In the genomic region with DNA sequence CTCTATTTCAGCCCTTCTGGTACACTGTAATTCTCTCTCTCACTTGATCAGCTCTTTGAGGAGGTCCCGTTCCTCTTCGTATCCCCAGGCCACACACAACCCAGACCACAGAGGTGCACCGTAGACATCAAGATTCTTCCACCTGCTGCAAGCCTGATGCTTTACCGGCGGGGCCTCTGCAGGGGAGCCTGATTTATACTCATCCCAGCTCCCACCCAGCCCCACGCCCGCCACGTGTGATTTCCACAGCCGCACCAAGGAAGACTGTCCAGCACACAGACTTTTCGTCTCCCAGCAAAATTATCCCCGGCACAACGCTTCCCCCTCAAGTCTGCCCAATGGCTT, we compare ENCODE assay signal across 8 cellular contexts. TPM values are rescaled to one million over a fixed set of nuclear protein-coding genes. Genes with fewer than 3 reads are reported as not detected.
DNase-seq lines count a peak whose midpoint lies in the region; ATAC-seq, FAIRE-seq and TF ChIP-seq lines count a peak whose summit lies in the region.

No MANE protein-coding gene starts in this region.

- DNase-seq in activated naive CD4-positive, alpha-beta T cell treated with anti-CD3 and anti-CD28 coated beads for 36 hours, result peak; percentile 22
- no peak for DNase-seq in activated naive CD4-positive, alpha-beta T cell treated with anti-CD3 and anti-CD28 coated beads, Interleukin-2, amount 50 U/mL, for 16 hours
- DNase-seq in activated naive CD8-positive, alpha-beta T cell treated with anti-CD3 and anti-CD28 coated beads, Interleukin-2, amount 50 U/mL, for 24 hours, result peak; percentile 18
- DNase-seq in kidney (peak; percentile 57), AG20443 (ENCODE audit: low spot score) (no peak), SKM-1 (lab: John Stamatoyannopoulos, UW; ENCODE audit: unreplicated experiment) (no peak)
- no peak for DNase-seq in stimulated activated effector memory CD8-positive, alpha-beta T cell treated with anti-CD3 and anti-CD28 coated beads, Interleukin-12 subunit alpha, Interleukin-12 subunit beta, amount 100 ng/mL, for 72 hours (ENCODE audit: low spot score in 2 of 2)

- H3K4me3 ChIP-seq in kidney (ENCODE audit: low read length in 2 of 2), result peak overlapping the region; percentile 87 to 92

- ATAC-seq in HG03469 (IDR thresholded peaks at IDR 0.05; ENCODE audit: unreplicated experiment), result peak; percentile 10
- ATAC-seq in activated naive CD8-positive, alpha-beta T cell treated with anti-CD3 and anti-CD28 coated beads, Interleukin-2, amount 50 U/mL, for 24 hours, result no peak
- peak; percentile 5 for ATAC-seq in stimulated activated effector memory CD8-positive, alpha-beta T cell treated with anti-CD3 and anti-CD28 coated beads, Interleukin-12 subunit alpha, Interleukin-12 subunit beta, amount 100 ng/mL, for 72 hours

- no peaks in the 10 kb centered on the region for H3K9me3 ChIP-seq in kidney (ENCODE audit: control insufficient read depth in 1 of 2, low read length in 2 of 2)

- H3K4me3 Mint-ChIP-seq in activated naive CD4-positive, alpha-beta T cell treated with anti-CD3 and anti-CD28 coated beads for 36 hours, result peak overlapping the region; percentile 95
- peak overlapping the region; percentile 88 for H3K4me3 Mint-ChIP-seq in activated naive CD8-positive, alpha-beta T cell treated with anti-CD3 and anti-CD28 coated beads, Interleukin-2, amount 50 U/mL, for 24 hours
- peak overlapping the region; percentile 90 for H3K4me3 Mint-ChIP-seq in stimulated activated effector memory CD8-positive, alpha-beta T cell treated with anti-CD3 and anti-CD28 coated beads, Interleukin-12 subunit alpha, Interleukin-12 subunit beta, amount 100 ng/mL, for 72 hours

- no peak overlapping the region for H3K27ac ChIP-seq in kidney (ENCODE audit: low read depth in 2 of 2, low read length in 2 of 2)

- CTCF ChIA-PET in activated naive CD4-positive, alpha-beta T cell treated with anti-CD3 and anti-CD28 coated beads for 36 hours (lab: Charles Lee), result interaction anchor here (0.6 to 1.7 kb wide), 3 partner anchors 23 to 191 kb away, joined by 3 to 6 read pairs (median 3); no protein-coding TSS in a partner anchor

- peak overlapping the region; percentile 40 for H3K27ac Mint-ChIP-seq in activated naive CD4-positive, alpha-beta T cell treated with anti-CD3 and anti-CD28 coated beads for 36 hours
- H3K27ac Mint-ChIP-seq in activated naive CD8-positive, alpha-beta T cell treated with anti-CD3 and anti-CD28 coated beads, Interleukin-2, amount 50 U/mL, for 24 hours, result peak overlapping the region; percentile 74
- peak overlapping the region; percentile 84 for H3K27ac Mint-ChIP-seq in stimulated activated effector memory CD8-positive, alpha-beta T cell treated with anti-CD3 and anti-CD28 coated beads, Interleukin-12 subunit alpha, Interleukin-12 subunit beta, amount 100 ng/mL, for 72 hours

- H3K4me1 ChIP-seq in kidney (ENCODE audit: control insufficient read depth in 1 of 2, insufficient read depth in 1 of 2, low read depth in 1 of 2, low read length in 2 of 2), result peaks cover 0 to 5% of the 10 kb centered on the region in 2 donors

- H3K36me3 Mint-ChIP-seq in activated naive CD4-positive, alpha-beta T cell treated with anti-CD3 and anti-CD28 coated beads for 36 hours (ENCODE audit: low read depth), result no peaks in the 10 kb centered on the region
- peaks cover 8% of the 10 kb centered on the region for H3K36me3 Mint-ChIP-seq in activated naive CD8-positive, alpha-beta T cell treated with anti-CD3 and anti-CD28 coated beads, Interleukin-2, amount 50 U/mL, for 24 hours (ENCODE audit: low read depth)
- H3K36me3 Mint-ChIP-seq in stimulated activated effector memory CD8-positive, alpha-beta T cell treated with anti-CD3 and anti-CD28 coated beads, Interleukin-12 subunit alpha, Interleukin-12 subunit beta, amount 100 ng/mL, for 72 hours, result no peaks in the 10 kb centered on the region

- intact Hi-C loops in activated naive CD4-positive, alpha-beta T cell treated with anti-CD3 and anti-CD28 coated beads for 36 hours (cut with micrococcal nuclease), result loop anchor here (2.0 kb wide), 1 partner anchor 424 kb away; the partner anchor contains the start of gene AHCTF1
- intact Hi-C loops in kidney (cut with DNase I), result no loop called here

- TF ChIP-seq CTCF in kidney (IDR thresholded peaks at IDR 0.05; ENCODE audit: borderline replicate concordance, extremely low read depth, insufficient read depth), result no peak

- H3K27me3 Mint-ChIP-seq in activated naive CD4-positive, alpha-beta T cell treated with anti-CD3 and anti-CD28 coated beads for 36 hours (ENCODE audit: low read depth), result no peaks in the 10 kb centered on the region
- H3K27me3 Mint-ChIP-seq in activated naive CD8-positive, alpha-beta T cell treated with anti-CD3 and anti-CD28 coated beads, Interleukin-2, amount 50 U/mL, for 24 hours, result no peaks in the 10 kb centered on the region

- FAIRE-seq in kidney (lab: Jason Lieb, UNC), result no peak

- H3K36me3 ChIP-seq in kidney (ENCODE audit: control insufficient read depth in 1 of 2, insufficient read depth in 2 of 2, low read length in 2 of 2), result no peaks in the 10 kb centered on the region

- peak overlapping the region; percentile 23 to 55 for H3K9ac ChIP-seq in kidney (ENCODE audit: low read length in 2 of 2)

- no peaks in the 10 kb centered on the region for H3K9me3 Mint-ChIP-seq in activated naive CD4-positive, alpha-beta T cell treated with anti-CD3 and anti-CD28 coated beads for 36 hours
- no peaks in the 10 kb centered on the region for H3K9me3 Mint-ChIP-seq in activated naive CD8-positive, alpha-beta T cell treated with anti-CD3 and anti-CD28 coated beads, Interleukin-2, amount 50 U/mL, for 24 hours
- no peaks in the 10 kb centered on the region for H3K9me3 Mint-ChIP-seq in stimulated activated effector memory CD8-positive, alpha-beta T cell treated with anti-CD3 and anti-CD28 coated beads, Interleukin-12 subunit alpha, Interleukin-12 subunit beta, amount 100 ng/mL, for 72 hours

- peaks cover 15% of the 10 kb centered on the region for H3K4me1 Mint-ChIP-seq in activated naive CD4-positive, alpha-beta T cell treated with anti-CD3 and anti-CD28 coated beads for 36 hours (ENCODE audit: low read depth)
- peaks cover 25% of the 10 kb centered on the region for H3K4me1 Mint-ChIP-seq in activated naive CD8-positive, alpha-beta T cell treated with anti-CD3 and anti-CD28 coated beads, Interleukin-2, amount 50 U/mL, for 24 hours
- H3K4me1 Mint-ChIP-seq in stimulated activated effector memory CD8-positive, alpha-beta T cell treated with anti-CD3 and anti-CD28 coated beads, Interleukin-12 subunit alpha, Interleukin-12 subunit beta, amount 100 ng/mL, for 72 hours, result peaks cover 35% of the 10 kb centered on the region

RNA-seq across cellular contexts. Expression of gene SMYD3, which starts 0.7 kb away (rescaled TPM):
- 10 to 100 TPM; 21.3 to 21.4 TPM for total RNA-seq in activated naive CD4-positive, alpha-beta T cell treated with anti-CD3 and anti-CD28 coated beads for 36 hours
- total RNA-seq in kidney, result 23.9 TPM
- 23.3 TPM for polyA plus RNA-seq in kidney (ENCODE audit: insufficient read depth, low read depth, low replicate concordance)

RNA-seq across cellular contexts. Expression of gene TFB2M, which starts 59.6 kb away (rescaled TPM):
- total RNA-seq in activated naive CD4-positive, alpha-beta T cell treated with anti-CD3 and anti-CD28 coated beads for 36 hours, result 10 to 100 TPM; 10.8 to 11.1 TPM
- total RNA-seq in kidney, result 10.8 TPM
- 14.7 TPM for polyA plus RNA-seq in kidney (ENCODE audit: insufficient read depth, low read depth, low replicate concordance)

RNA-seq across cellular contexts. Expression of gene CNST, which starts 59.8 kb away (rescaled TPM):
- total RNA-seq in activated naive CD4-positive, alpha-beta T cell treated with anti-CD3 and anti-CD28 coated beads for 36 hours, result 10 to 100 TPM; 22.1 to 25.3 TPM
- total RNA-seq in kidney, result 24.1 TPM
- 5.6 TPM for polyA plus RNA-seq in kidney (ENCODE audit: insufficient read depth, low read depth, low replicate concordance)

Comparison
In these comparisons a context has a peak if more than half of its experiments do, and no peak if none do; other contexts are left out.
1. DNase-seq: peak in activated naive CD4-positive, alpha-beta T cell treated with anti-CD3 and anti-CD28 coated beads for 36 hours (single experiment), activated naive CD8-positive, alpha-beta T cell treated with anti-CD3 and anti-CD28 coated beads, Interleukin-2, amount 50 U/mL, for 24 hours (single experiment) and kidney (single experiment); none in activated naive CD4-positive, alpha-beta T cell treated with anti-CD3 and anti-CD28 coated beads, Interleukin-2, amount 50 U/mL, for 16 hours (single experiment), stimulated activated effector memory CD8-positive, alpha-beta T cell treated with anti-CD3 and anti-CD28 coated beads, Interleukin-12 subunit alpha, Interleukin-12 subunit beta, amount 100 ng/mL, for 72 hours (0 of 2), AG20443 (single experiment) and SKM-1 (single experiment).
2. Peak in every context shown above with its lines, with median percentiles within 50 percentile points of each other: H3K27ac Mint-ChIP-seq and H3K4me3 Mint-ChIP-seq.